Comparison of ENCODE assay signal across 25 cellular contexts in genomic region chr2:23590227-23590869, GRCh38.
DNase-seq lines count a peak whose midpoint lies in the region; ATAC-seq, FAIRE-seq and TF ChIP-seq lines count a peak whose summit lies in the region.
"Had no signal": no experiment of that assay in that cellular context is flagged by ENCODE, and none has a peak within 500 bp of the region (broad histone marks: within the 10 kb centered on the region; RNA-seq: fewer than 3 reads in every experiment).

No MANE protein-coding gene starts in this region.

- POLR2A ChIA-PET in H1 (lab: Charles Lee; ENCODE audit: partially characterized antibody): no interaction called here

- no peak for FAIRE-seq in H1 (lab: Jason Lieb, UNC)

- no peak overlapping the region for H3K18ac ChIP-seq in H1 (ENCODE audit: extremely low read depth, low read length)

- H3K4me2 ChIP-seq in H1 (ENCODE audit: insufficient read depth in 1 of 2, low read depth in 2 of 2, low read length in 2 of 2): no peak overlapping the region

- WGBS in H1 (ENCODE audit: extremely low coverage in 1 of 2, insufficient coverage in 1 of 2, insufficient read length in 1 of 2, insufficient replicate concordance in 2 of 2, low coverage in 1 of 2, low lambda C conversion rate in 2 of 2, missing lambda C conversion rate in 1 of 2), 2 experiments: 88% methylated on average over 14 of the region's 14 CpGs; no CpG with 5 or more reads in 1 of the 2 experiments
- 79 to 86% (median 82%) methylated on average over 8 to 14 of the region's 14 CpGs for WGBS in spleen, 5 donors

- H3K9me3 ChIP-seq in H1 (ENCODE audit: insufficient read depth in 2 of 2, low read depth in 1 of 2, low read length in 1 of 2) (no peaks in the 10 kb centered on the region), spleen (no peaks in the 10 kb centered on the region)
- H3K9me3 ChIP-seq: ascending aorta, upper lobe of left lung had no signal

- H4K8ac ChIP-seq in H1 (ENCODE audit: extremely low read depth, insufficient read depth, low read length): peak overlapping the region; percentile 79; the same call in 1 of the 2 replicates

- no peak overlapping the region for H3K56ac ChIP-seq in H1 (replicated peaks; ENCODE audit: insufficient read length, low read depth, low read length)

- H2BK15ac ChIP-seq in H1 (ENCODE audit: low read length): no peak overlapping the region

- H3K4me1 ChIP-seq in H1 (replicated peaks in 1 of 4; ENCODE audit: control insufficient read depth in 3 of 4, insufficient read depth in 4 of 4, low read length in 3 of 4): peaks cover 0 to 3% (median 0%) of the 10 kb centered on the region in 4 experiments; a peak in 1 of 7 replicates
- peaks cover 0 to 15% (median 2%) of the 10 kb centered on the region in 6 donors for H3K4me1 ChIP-seq in spleen
- H3K4me1 ChIP-seq: upper lobe of left lung had no signal

- H3K4ac ChIP-seq in H1 (replicated peaks; ENCODE audit: insufficient read length, low read depth, low read length): no peak overlapping the region

- no peak overlapping the region for H3K9ac ChIP-seq in H1 (replicated peaks in 1 of 4; ENCODE audit: extremely low read depth in 1 of 4, low read depth in 3 of 4, low read length in 3 of 4)
- H3K9ac ChIP-seq: GM23248 had no signal

- CTCF ChIA-PET in H1 (lab: Charles Lee; ENCODE audit: partially characterized antibody): interaction anchor here (0.6 to 2.1 kb wide), 5 partner anchors 13 to 34 kb away, joined by 3 to 6 read pairs (median 3); no protein-coding TSS in a partner anchor

- H3K27ac ChIP-seq in H1 (ENCODE audit: low read depth, low read length): no peak overlapping the region
- H3K27ac ChIP-seq in spleen: no peak overlapping the region
- H3K27ac ChIP-seq: ascending aorta, GM23248, SK-N-MC, upper lobe of left lung had no signal

- no peak overlapping the region for H2BK120ac ChIP-seq in H1 (replicated peaks; ENCODE audit: low read depth, low read length)

- H3K14ac ChIP-seq in H1 (ENCODE audit: insufficient read length): no peak overlapping the region

- H2BK12ac ChIP-seq in H1 (ENCODE audit: low read depth, low read length): no peak overlapping the region

- no peak overlapping the region for H2BK5ac ChIP-seq in H1 (ENCODE audit: low read depth, low read length)

- peak overlapping the region; percentile 76; the same call in 1 of the 2 replicates for H2AK5ac ChIP-seq in H1 (ENCODE audit: low read depth, low read length)

- intact Hi-C loops in spleen (cut with DNase I; ENCODE audit: low total_unique reads): no loop called here

- H3K36me3 ChIP-seq in H1 (ENCODE audit: control insufficient read depth in 2 of 4, insufficient read depth in 4 of 4, low read length in 3 of 4) (no peaks in the 10 kb centered on the region), spleen (no peaks in the 10 kb centered on the region)
- H3K36me3 ChIP-seq: ascending aorta, upper lobe of left lung had no signal

- no peaks in the 10 kb centered on the region for H4K20me1 ChIP-seq in H1 (replicated peaks in 1 of 2; ENCODE audit: control insufficient read depth in 1 of 2, insufficient read depth in 2 of 2, low read length in 2 of 2)

- H3K27me3 ChIP-seq in H1 (replicated peaks in 1 of 4; ENCODE audit: control insufficient read depth in 3 of 4, extremely low read depth in 1 of 4, insufficient read depth in 3 of 4, low read length in 3 of 4) (no peaks in the 10 kb centered on the region), spleen (replicated peaks in 1 of 7) (peaks cover 0 to 19% (median 0%) of the 10 kb centered on the region in 7 donors)
- H3K27me3 ChIP-seq: ascending aorta, upper lobe of left lung had no signal

- H4K91ac ChIP-seq in H1 (replicated peaks; ENCODE audit: insufficient read length, low read length): no peak overlapping the region

- H2BK20ac ChIP-seq in H1 (ENCODE audit: low read length): no peak overlapping the region

- no peaks in the 10 kb centered on the region for H3K79me2 ChIP-seq in H1 (ENCODE audit: control insufficient read depth in 1 of 2, insufficient read depth in 2 of 2, low read length in 2 of 2)

- H4K5ac ChIP-seq in H1 (ENCODE audit: insufficient read length, low read depth, low read length): no peak overlapping the region

- no peak for TF ChIP-seq EP300 in H1 (IDR thresholded peaks at IDR 0.05; ENCODE audit: borderline replicate concordance in 1 of 2, low read depth in 2 of 2, low read length in 2 of 2)

- H3K79me1 ChIP-seq in H1 (ENCODE audit: low read depth, low read length): no peaks in the 10 kb centered on the region

- peak; percentile 26 for DNase-seq in NCI-H345 (lab: John Stamatoyannopoulos, UW)
- no peak for DNase-seq in NCI-H345 treated with DMSO at 0.1 percent for 48 hours (lab: John Stamatoyannopoulos, UW; ENCODE audit: unreplicated experiment)
- no peak for DNase-seq in H1 (ENCODE audit: low read depth in 1 of 2, low spot score in 2 of 2)
- DNase-seq in mesenteric fat pad (ENCODE audit: low spot score): peak; percentile 69
- peak; percentile 33 for DNase-seq in spleen
- no peak for DNase-seq in DMS79 (lab: John Stamatoyannopoulos, UW)
- DNase-seq: activated CD4-positive, alpha-beta T cell treated with anti-CD3 and anti-CD28 coated beads for 48 hours; activated CD8-positive, alpha-beta memory T cell treated with anti-CD3 and anti-CD28 coated beads, Interleukin-2, amount 10 ng/mL, durations not matched to agents 7 days and 5 days; cerebellar nuclear complex; GM23248; naive thymus-derived CD4-positive, alpha-beta T cell; NCI-H1048; NCI-H1930; NCI-H510A; NK-92 treated with Interleukin-12 subunit alpha and Interleukin-12 subunit beta, amount 100 ng/mL, for 24 hours; stimulated activated CD4-positive, alpha-beta T cell treated with anti-CD3 and anti-CD28 coated beads, Interleukin-4, amount 100 ng/mL, for 1 hour; stimulated activated naive CD8-positive, alpha-beta T cell treated with anti-CD3 and anti-CD28 coated beads, Interleukin-15, Interleukin-2, amounts not matched to agents 100 U/mL and 50 U/mL, for 24 hours; T-helper 2 cell; upper lobe of left lung had no signal

- ATAC-seq in HG02588 (IDR thresholded peaks at IDR 0.05; ENCODE audit: unreplicated experiment) (no peak), HG03196 (IDR thresholded peaks at IDR 0.05; ENCODE audit: unreplicated experiment) (no peak)
- ATAC-seq: activated CD8-positive, alpha-beta memory T cell treated with anti-CD3 and anti-CD28 coated beads, Interleukin-2, amount 10 ng/mL, durations not matched to agents 7 days and 5 days; activated naive CD4-positive, alpha-beta T cell treated with anti-CD3 and anti-CD28 coated beads, Interleukin-2, amount 50 U/mL, for 72 hours; naive thymus-derived CD4-positive, alpha-beta T cell; Panc1; stimulated activated naive CD8-positive, alpha-beta T cell treated with anti-CD3 and anti-CD28 coated beads, Interleukin-15, Interleukin-2, amounts not matched to agents 100 U/mL and 50 U/mL, for 24 hours had no signal

- H3K23ac ChIP-seq in H1 (ENCODE audit: insufficient read length): no peak overlapping the region

- H3K4me3 ChIP-seq in H1 (ENCODE audit: extremely low read depth in 1 of 4, insufficient read depth in 2 of 4, low read depth in 3 of 4, low read length in 4 of 4): no peak overlapping the region
- H3K4me3 ChIP-seq in spleen: no peak overlapping the region
- H3K4me3 ChIP-seq: ascending aorta, GM23248, SK-N-MC, upper lobe of left lung had no signal

- no peak for TF ChIP-seq POLR2A in H1 (IDR thresholded peaks at IDR 0.05; ENCODE audit: control extremely low read depth in 1 of 2, low read depth in 2 of 2, low read length in 2 of 2)
- TF ChIP-seq POLR2A in spleen (IDR thresholded peaks at IDR 0.05): no peak

- TF ChIP-seq CTCF in H1 (IDR thresholded peaks at IDR 0.05; ENCODE audit: control extremely low read depth in 1 of 3, insufficient read depth in 1 of 3, low read depth in 1 of 3, low read length in 3 of 3): no peak
- no peak for TF ChIP-seq CTCF in spleen (IDR thresholded peaks at IDR 0.05 in 8 of 11, conservative IDR thresholded peaks at IDR 0.05 in 3 of 11)

- H3K23me2 ChIP-seq in H1 (ENCODE audit: low read depth, low read length): no peaks in the 10 kb centered on the region

- no peak for TF ChIP-seq RAD21 in H1 (IDR thresholded peaks at IDR 0.05 in 1 of 2, conservative IDR thresholded peaks at IDR 0.05 in 1 of 2; ENCODE audit: low read depth in 2 of 2, low read length in 2 of 2)

- H2AFZ ChIP-seq in H1 (ENCODE audit: low read length): no peak overlapping the region
- H2AFZ ChIP-seq: GM23248 had no signal

TF ChIP-seq in H1, 55 proteins besides CTCF, POLR2A, EP300 and RAD21 (continues in another document):
- TF ChIP-seq SP2 (IDR thresholded peaks at IDR 0.05; ENCODE audit: low read length) (no peak), EZH2 (IDR thresholded peaks at IDR 0.05; ENCODE audit: low read depth, low read length, severe bottlenecking) (no peak), TBP (IDR thresholded peaks at IDR 0.05; ENCODE audit: low read depth, low read length) (no peak), PHF8 (conservative IDR thresholded peaks at IDR 0.05; ENCODE audit: low read depth, low read length) (no peak), SP1 (IDR thresholded peaks at IDR 0.05; ENCODE audit: low read depth, low read length) (no peak), HDAC6 (IDR thresholded peaks at IDR 0.05; ENCODE audit: low read depth, low read length) (no peak), NRF1 (IDR thresholded peaks at IDR 0.05; ENCODE audit: low read depth, low read length) (no peak), SUZ12 (IDR thresholded peaks at IDR 0.05; ENCODE audit: low read length) (no peak), USF2 (IDR thresholded peaks at IDR 0.05; ENCODE audit: low read length) (no peak), JUND (IDR thresholded peaks at IDR 0.05; ENCODE audit: low read length) (no peak), CBX8 (IDR thresholded peaks at IDR 0.05; ENCODE audit: borderline replicate concordance, low read depth, low read length) (no peak), CHD2 (IDR thresholded peaks at IDR 0.05; ENCODE audit: low read length) (no peak), POU5F1 (IDR thresholded peaks at IDR 0.05; ENCODE audit: low read depth, low read length) (no peak), BRCA1 (IDR thresholded peaks at IDR 0.05; ENCODE audit: low read depth, low read length) (no peak), GTF2F1 (IDR thresholded peaks at IDR 0.05; ENCODE audit: borderline replicate concordance, low read depth, low read length) (no peak), ZNF274 (IDR thresholded peaks at IDR 0.05; ENCODE audit: borderline replicate concordance, extremely low read depth, low read length) (no peak), TAF7 (optimal IDR thresholded peaks at IDR 0.05; ENCODE audit: borderline replicate concordance, low read depth, low read length) (no peak), SRF (IDR thresholded peaks at IDR 0.05; ENCODE audit: low read depth, low read length) (no peak), ASH2L (IDR thresholded peaks at IDR 0.05; ENCODE audit: low read length) (no peak)

Comparison
In these comparisons a context has a peak if more than half of its experiments do, and no peak if none do; other contexts are left out.
1. DNase-seq: peak in NCI-H345 (single experiment), mesenteric fat pad (single experiment) and spleen (single experiment); none in NCI-H345 treated with DMSO at 0.1 percent for 48 hours (single experiment), H1 (0 of 2) and DMS79 (single experiment).